ENCODE assay signal across 13 cellular contexts in the genomic region with DNA sequence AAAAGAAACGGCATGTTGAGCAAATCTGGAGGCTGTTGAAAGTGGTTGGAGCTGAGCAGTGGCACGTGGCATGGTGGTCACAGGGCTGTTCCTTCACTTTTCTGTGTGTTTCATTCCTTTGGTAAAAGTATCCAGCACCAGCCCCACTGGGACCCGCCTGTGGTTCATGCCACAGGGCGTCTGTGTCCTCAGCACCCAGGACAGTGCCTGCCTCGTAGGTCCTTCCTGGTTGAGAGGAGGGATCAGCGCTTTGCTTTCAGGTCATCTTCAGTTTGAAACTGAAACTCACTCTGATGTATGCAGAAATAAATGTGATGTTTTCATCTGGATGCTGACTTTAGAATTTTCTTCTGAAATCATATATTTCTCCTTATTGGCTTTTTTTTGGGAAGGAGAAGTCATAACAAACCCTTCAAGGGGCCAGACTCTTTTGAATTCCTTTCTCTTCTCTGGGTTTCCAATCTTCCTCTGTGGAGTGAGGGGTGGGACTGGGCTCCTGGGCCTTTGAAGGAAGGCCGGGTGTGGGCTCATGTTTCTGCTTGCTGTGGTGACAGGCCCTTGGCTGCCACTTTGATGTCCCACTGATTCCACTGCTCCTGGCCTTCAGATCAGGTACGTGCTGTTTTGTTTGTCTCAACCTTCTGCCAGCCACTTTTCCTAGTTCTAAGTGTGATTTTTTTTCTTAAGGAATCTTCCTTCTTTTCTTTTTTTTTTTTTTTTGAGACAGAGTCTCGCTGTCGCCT. TPM values are rescaled to one million over a fixed set of nuclear protein-coding genes. Genes with fewer than 3 reads are reported as not detected.
A peak's percentile ranks its signal among the peaks of the same experiment; 100 is the strongest.
DNase-seq lines count a peak whose midpoint lies in the region; ATAC-seq and TF ChIP-seq lines count a peak whose summit lies in the region.
"Had no signal": no experiment of that assay in that cellular context is flagged by ENCODE, and none has a peak within 500 bp of the region (broad histone marks: within the 10 kb centered on the region; RNA-seq: fewer than 3 reads in every experiment).

No MANE protein-coding gene starts in this region.

- no peaks in the 10 kb centered on the region for H3K9me3 Mint-ChIP-seq in type B pancreatic cell
- H3K9me3 Mint-ChIP-seq: activated naive CD4-positive, alpha-beta T cell treated with anti-CD3 and anti-CD28 coated beads, Interleukin-2, amount 50 U/mL, for 72 hours had no signal

- ATAC-seq in GM19324 (IDR thresholded peaks at IDR 0.05; ENCODE audit: low FRiP score, unreplicated experiment) (peak; percentile 47), mucosa of descending colon (peak; percentile 36)

- H3K27ac ChIP-seq in substantia nigra (ENCODE audit: low read depth, low read length, poor library complexity, severe bottlenecking), result no peak overlapping the region
- H3K27ac ChIP-seq: Peyer's patch, uterus had no signal

- TF ChIP-seq CTCF in mucosa of descending colon (IDR thresholded peaks at IDR 0.05) (no peak), type B pancreatic cell (conservative IDR thresholded peaks at IDR 0.05) (no peak)

- no peaks in the 10 kb centered on the region for H3K36me3 ChIP-seq in mucosa of descending colon (ENCODE audit: low read depth)
- H3K36me3 ChIP-seq: uterus had no signal

- no peak overlapping the region for H3K4me3 Mint-ChIP-seq in type B pancreatic cell

- intact Hi-C loops in mucosa of descending colon (cut with DNase I, micrococcal nuclease), result no loop called here

- no peaks in the 10 kb centered on the region for H3K4me1 Mint-ChIP-seq in type B pancreatic cell (ENCODE audit: unreplicated experiment)

- H3K4me3 ChIP-seq in mucosa of descending colon, result no peak overlapping the region
- H3K4me3 ChIP-seq: Peyer's patch, uterus had no signal

- H3K36me3 Mint-ChIP-seq in type B pancreatic cell, result peaks cover 2% of the 10 kb centered on the region

- peaks cover 6% of the 10 kb centered on the region for H3K4me1 ChIP-seq in mucosa of descending colon (ENCODE audit: low read depth)
- H3K4me1 ChIP-seq: uterus had no signal

- no peak overlapping the region for H3K27ac Mint-ChIP-seq in type B pancreatic cell

- H3K27me3 Mint-ChIP-seq in type B pancreatic cell, result no peaks in the 10 kb centered on the region

- DNase-seq in D341Med (ENCODE audit: low spot score) (peak; percentile 10), mucosa of descending colon (no peak), substantia nigra (lab: John Stamatoyannopoulos, UW) (no peak), type B pancreatic cell (ENCODE audit: extremely low spot score, unreplicated experiment) (no peak), LoVo (ENCODE audit: low spot score) (no peak)
- DNase-seq in activated CD4-positive, alpha-beta T cell treated with anti-CD3 and anti-CD28 coated beads, Interleukin-2, amount 50 U/mL, for 48 hours, result peak; percentile 31 to 56
- DNase-seq: DMS153, foreskin fibroblast, NCI-H2029, uterus had no signal

- no peaks in the 10 kb centered on the region for H3K9me3 ChIP-seq in mucosa of descending colon
- H3K9me3 ChIP-seq: Peyer's patch, uterus had no signal

RNA-seq across cellular contexts. Expression of gene TBC1D22A, which starts 26.1 kb away (rescaled TPM):
- total RNA-seq in mucosa of descending colon, result 10 to 100 TPM; 35.6 to 51.9 (median 41.8) TPM
- 16.2 and 24.6 TPM in 2 replicates for total RNA-seq in type B pancreatic cell (ENCODE audit: low replicate concordance)

RNA-seq across cellular contexts. Expression of gene CERK, which starts 50.5 kb away (rescaled TPM):
- total RNA-seq in mucosa of descending colon (10 to 100 TPM; 40.3 to 51.7 (median 50.0) TPM), type B pancreatic cell (ENCODE audit: low replicate concordance) (43.3 and 67.5 TPM in 2 replicates)

Comparison
In these comparisons a context has a peak if more than half of its experiments do, and no peak if none do; other contexts are left out.
1. DNase-seq: peak in D341Med (single experiment) and activated CD4-positive, alpha-beta T cell treated with anti-CD3 and anti-CD28 coated beads, Interleukin-2, amount 50 U/mL, for 48 hours (2 of 2); none in mucosa of descending colon (0 of 3), substantia nigra (0 of 49), type B pancreatic cell (single experiment) and LoVo (single experiment).